In genomic region chr13:98586400-98587144, GRCh38 we compare ENCODE assay signal across 23 cellular contexts. TPM values are rescaled to one million over a fixed set of nuclear protein-coding genes. Genes with fewer than 3 reads are reported as not detected.
DNase-seq lines count a peak whose midpoint lies in the region; ATAC-seq and TF ChIP-seq lines count a peak whose summit lies in the region.
"Had no signal": no experiment of that assay in that cellular context is flagged by ENCODE, and none has a peak within 500 bp of the region (broad histone marks: within the 10 kb centered on the region; RNA-seq: fewer than 3 reads in every experiment).

No MANE protein-coding gene starts in this region.

- H3K36me3 Mint-ChIP-seq in nephron (ENCODE audit: low read depth), result peaks cover 3% of the 10 kb centered on the region
- H3K36me3 Mint-ChIP-seq: CD14-positive monocyte, T-cell had no signal

- H3K4me1 ChIP-seq in BE2C (peaks cover 27% of the 10 kb centered on the region), Karpas-422 (ENCODE audit: low read length) (peaks cover 9% of the 10 kb centered on the region)
- H3K4me1 ChIP-seq: uterus had no signal

- H3K27me3 ChIP-seq in BE2C (no peaks in the 10 kb centered on the region), Karpas-422 (ENCODE audit: low read length) (no peaks in the 10 kb centered on the region), WERI-Rb-1 (ENCODE audit: insufficient read depth, low read depth, severe bottlenecking) (no peaks in the 10 kb centered on the region)
- H3K27me3 ChIP-seq: uterus had no signal

- no peaks in the 10 kb centered on the region for H4K20me1 ChIP-seq in Karpas-422 (ENCODE audit: insufficient read depth, low read depth, low read length)

- H3K27ac ChIP-seq in Karpas-422 (ENCODE audit: low read length) (no peak overlapping the region), WERI-Rb-1 (peak overlapping the region; percentile 24)
- H3K27ac ChIP-seq: uterus had no signal

- TF ChIP-seq CTCF in BE2C (IDR thresholded peaks at IDR 0.05; ENCODE audit: low read depth, low read length), result no peak
- TF ChIP-seq CTCF in WERI-Rb-1 (IDR thresholded peaks at IDR 0.05; ENCODE audit: low read depth, low read length), result no peak
- no peak for TF ChIP-seq CTCF in nephron (IDR thresholded peaks at IDR 0.05; ENCODE audit: unreplicated experiment in 3 of 3)
- TF ChIP-seq CTCF in omental fat pad (IDR thresholded peaks at IDR 0.05), result no peak

- ATAC-seq in omental fat pad (ENCODE audit: low FRiP score), result no peak
- no peak for ATAC-seq in GM21717 (IDR thresholded peaks at IDR 0.05; ENCODE audit: unreplicated experiment)
- ATAC-seq in HG03354 (IDR thresholded peaks at IDR 0.05; ENCODE audit: poor library complexity, severe bottlenecking, unreplicated experiment), result no peak
- ATAC-seq: T-cell had no signal

- peaks cover 13% of the 10 kb centered on the region for H3K9me3 Mint-ChIP-seq in nephron

- no peaks in the 10 kb centered on the region for H3K36me3 ChIP-seq in BE2C
- H3K36me3 ChIP-seq in Karpas-422 (ENCODE audit: insufficient read depth, low read length), result no peaks in the 10 kb centered on the region
- H3K36me3 ChIP-seq in WERI-Rb-1, result no peaks in the 10 kb centered on the region
- H3K36me3 ChIP-seq: HAP-1, uterus had no signal

- H3K9me2 ChIP-seq in Karpas-422 (replicated peaks; ENCODE audit: insufficient read depth, low read length), result no peaks in the 10 kb centered on the region

- no peaks in the 10 kb centered on the region for H3K79me2 ChIP-seq in Karpas-422 (ENCODE audit: low read length)

- peaks cover 46% of the 10 kb centered on the region for H3K4me1 Mint-ChIP-seq in nephron

- H3K9me3 ChIP-seq in BE2C (no peaks in the 10 kb centered on the region), Karpas-422 (ENCODE audit: low read length) (no peaks in the 10 kb centered on the region), WERI-Rb-1 (ENCODE audit: severe bottlenecking) (peaks cover 8% of the 10 kb centered on the region)
- H3K9me3 ChIP-seq: uterus had no signal

- no peak overlapping the region for H3K4me3 Mint-ChIP-seq in nephron
- H3K4me3 Mint-ChIP-seq: CD14-positive monocyte, T-cell had no signal

- no peak overlapping the region for H3K9ac ChIP-seq in Karpas-422 (ENCODE audit: low read length)

- H2AFZ ChIP-seq in Karpas-422 (ENCODE audit: low read length), result no peak overlapping the region

- DNase-seq in BE2C, result peak; percentile 44
- peak; percentile 25 for DNase-seq in Karpas-422
- peak; percentile 96 for DNase-seq in WERI-Rb-1
- no peak for DNase-seq in omental fat pad (ENCODE audit: low spot score)
- DNase-seq: activated CD4-positive, alpha-beta T cell treated with anti-CD3 and anti-CD28 coated beads, Interleukin-2, amount 50 U/mL, for 4 hours; activated effector memory CD4-positive, alpha-beta T cell treated with anti-CD3 and anti-CD28 coated beads, Interleukin-2, amount 50 U/mL, for 16 hours; cerebellar nuclear complex; erythroblast; head of caudate nucleus; IMR-90; kidney glomerular epithelial cell; NCI-H2081 treated with DMSO at 0.1 percent for 48 hours; NCI-H345; SHP77; stimulated activated CD4-positive, alpha-beta T cell treated with anti-CD3 and anti-CD28 coated beads, Interleukin-2, amount 100 ng/mL, for 24 hours; T-cell; uterus had no signal

- H3K4me3 ChIP-seq in BE2C (ENCODE audit: low read depth, low read length) (no peak overlapping the region), Karpas-422 (ENCODE audit: low read length) (no peak overlapping the region), WERI-Rb-1 (ENCODE audit: low read depth, low read length) (no peak overlapping the region)
- H3K4me3 ChIP-seq: HAP-1, smooth muscle cell, uterus had no signal

- H3K4me2 ChIP-seq in Karpas-422 (ENCODE audit: low read depth, low read length, poor library complexity, severe bottlenecking), result no peak overlapping the region
- H3K4me2 ChIP-seq: smooth muscle cell had no signal

- peaks cover 5% of the 10 kb centered on the region for H3K27me3 Mint-ChIP-seq in nephron (ENCODE audit: low read depth)
- H3K27me3 Mint-ChIP-seq: T-cell had no signal

- peak overlapping the region; percentile 15 to 43 (median 26) for H3K27ac Mint-ChIP-seq in nephron
- H3K27ac Mint-ChIP-seq: T-cell had no signal

RNA-seq across cellular contexts. Expression of gene STK24, which starts 9.7 kb away (rescaled TPM):
- polyA plus RNA-seq in BE2C (2012; ENCODE audit: insufficient read depth, insufficient read length, low read depth), result 60.2 TPM
- 93.9 and 107 TPM in 2 replicates for total RNA-seq in Karpas-422 (2014; rRNA removed; shearing (Covaris generic); ENCODE audit: low replicate concordance)
- 10 to 100 TPM; 55.3 to 96.3 (median 83.9) TPM for total RNA-seq in omental fat pad
